In the genomic region with DNA sequence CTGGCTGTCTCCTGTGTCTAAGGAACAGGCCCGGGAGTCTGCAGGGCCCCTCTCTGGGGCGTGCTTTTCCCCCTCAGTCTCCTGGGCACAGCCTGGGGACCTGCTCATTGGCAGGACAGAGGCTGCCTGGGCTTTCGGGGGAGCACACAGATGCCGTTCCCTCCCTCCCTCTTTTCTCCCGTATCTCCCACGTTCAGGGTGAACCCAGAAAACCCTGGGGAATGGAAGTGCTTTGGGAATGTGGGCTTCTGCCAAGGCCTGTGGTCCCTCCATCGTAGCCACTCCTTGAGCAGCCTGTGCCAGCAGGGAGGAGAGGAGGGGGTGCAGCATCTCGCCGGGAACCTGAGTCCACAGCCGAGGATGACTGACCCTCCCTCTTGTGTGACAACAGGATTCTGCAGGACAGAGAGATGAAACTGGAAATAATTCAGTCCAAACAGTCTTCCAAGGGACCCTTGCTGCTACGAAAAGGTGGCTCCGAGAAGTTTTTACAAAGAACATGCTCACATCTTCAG, we compare ENCODE assay signal across 15 cellular contexts.
"Had no signal": no experiment of that assay in that cellular context is flagged by ENCODE, and none has a peak within 500 bp of the region (broad histone marks: within the 10 kb centered on the region; RNA-seq: fewer than 3 reads in every experiment).

No MANE protein-coding gene starts in this region.

- H3K4me3 Mint-ChIP-seq: dendritic cell treated with granulocyte-macrophage colony-stimulating factor and Interleukin-4, amounts not matched to agents 40 ng/mL and 50 ng/mL, for 4 days; endodermal cell had no signal

- H3K27me3 Mint-ChIP-seq: dendritic cell treated with granulocyte-macrophage colony-stimulating factor and Interleukin-4, amounts not matched to agents 40 ng/mL and 50 ng/mL, for 4 days had no signal

- H3K4me3 ChIP-seq: skin epidermis, tibial artery, vagina had no signal

- H3K27ac ChIP-seq: parathyroid adenoma, skin epidermis, tibial artery, vagina had no signal

- H3K27me3 ChIP-seq: tibial artery, vagina had no signal

- H3K9ac ChIP-seq: parathyroid adenoma had no signal

- H3K27ac Mint-ChIP-seq: endodermal cell had no signal

- H3K4me1 ChIP-seq: tibial artery, vagina had no signal

- H2AFZ ChIP-seq: parathyroid adenoma had no signal

- H3K9me3 ChIP-seq: tibial artery, vagina had no signal

- DNase-seq: activated CD4-positive, alpha-beta T cell treated with anti-CD3 and anti-CD28 coated beads, Interleukin-2, amount 50 U/mL, for 48 hours; activated CD4-positive, CD25-positive, alpha-beta regulatory T cell treated with anti-CD3 and anti-CD28 coated beads, Interleukin-2, amount 50 U/mL, for 72 hours; activated gamma-delta T cell treated with Interleukin-2 at 50 U/mL for 16 hours; central memory CD4-positive, alpha-beta T cell; endodermal cell; hippocampal formation; kidney glomerular epithelial cell; mesendoderm; retina; T-helper 9 cell had no signal
